Comparison of ENCODE assay signal across 9 cellular contexts in the genomic region with DNA sequence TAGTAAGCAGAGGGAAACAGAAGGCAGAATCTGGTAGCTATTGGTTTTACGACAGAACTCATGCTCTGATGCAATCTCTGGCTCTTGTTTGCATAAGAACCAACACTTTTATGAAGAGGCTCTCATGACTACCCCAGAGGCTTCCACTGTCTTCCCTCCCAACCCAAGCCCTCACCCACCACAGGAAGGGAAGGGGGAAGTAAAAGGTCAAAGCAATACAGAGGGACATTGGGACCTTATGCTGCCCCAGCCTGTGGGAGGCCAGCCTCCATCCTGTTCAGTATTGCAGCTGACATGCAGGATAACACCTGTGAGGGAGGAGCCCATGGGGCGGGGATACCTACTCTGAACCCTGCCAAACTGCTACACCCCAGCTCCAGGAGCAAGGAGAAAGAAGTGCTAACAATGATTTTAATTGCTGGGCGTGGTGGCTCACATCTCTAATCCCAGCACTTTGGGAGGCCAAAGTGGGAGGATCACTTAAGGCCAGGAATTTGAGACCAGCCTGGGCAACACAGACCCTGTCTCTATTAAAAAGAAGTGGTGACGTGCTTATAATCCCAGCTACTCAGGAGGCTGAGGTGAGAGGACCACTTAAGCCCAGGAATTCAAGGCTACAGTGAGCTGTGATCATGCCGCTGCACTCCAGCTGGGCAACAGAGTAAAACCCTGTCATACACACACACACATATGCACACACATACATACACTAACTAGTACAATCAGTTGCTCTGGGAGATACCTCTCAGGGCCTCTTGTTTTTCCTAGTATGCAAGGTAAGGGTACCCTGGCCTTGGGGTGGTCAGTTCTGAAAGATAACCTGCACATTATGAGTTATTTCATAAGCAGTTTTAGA. TPM values are rescaled to one million over a fixed set of nuclear protein-coding genes. Genes with fewer than 3 reads are reported as not detected.
DNase-seq lines count a peak whose midpoint lies in the region; ATAC-seq and TF ChIP-seq lines count a peak whose summit lies in the region.
"Had no signal": no experiment of that assay in that cellular context is flagged by ENCODE, and none has a peak within 500 bp of the region (broad histone marks: within the 10 kb centered on the region; RNA-seq: fewer than 3 reads in every experiment).

No MANE protein-coding gene starts in this region.

- intact Hi-C loops in heart left ventricle (cut with DNase I), result no loop called here
- intact Hi-C loops in left ventricle myocardium inferior (cut with micrococcal nuclease), result loop anchor here (5.0 kb wide), 1 partner anchor 39 kb away; no protein-coding TSS in a partner anchor
- intact Hi-C loops in esophagus squamous epithelium (cut with DNase I), result no loop called here

- TF ChIP-seq POLR2A in heart left ventricle (IDR thresholded peaks at IDR 0.05), result no peak
- no peak for TF ChIP-seq POLR2A in esophagus squamous epithelium (IDR thresholded peaks at IDR 0.05)

- H3K4me3 ChIP-seq in heart left ventricle (no peak overlapping the region), left ventricle myocardium inferior (no peak overlapping the region), esophagus squamous epithelium (no peak overlapping the region)
- H3K4me3 ChIP-seq: cardiac muscle cell had no signal

- WGBS in heart left ventricle, 4 donors, result 55 to 96% (median 85%) methylated on average over 5 of the region's 5 CpGs
- 45 to 62% methylated on average over 4 to 5 of the region's 5 CpGs for WGBS in esophagus squamous epithelium, 2 donors

- H3K4me1 ChIP-seq in heart left ventricle, result peaks cover 0 to 43% (median 0%) of the 10 kb centered on the region in 12 donors
- H3K4me1 ChIP-seq in left ventricle myocardium inferior, result peaks cover 12% of the 10 kb centered on the region
- peaks cover 18 to 64% (median 21%) of the 10 kb centered on the region in 3 donors for H3K4me1 ChIP-seq in esophagus squamous epithelium

- H3K27me3 ChIP-seq in heart left ventricle (no peaks in the 10 kb centered on the region), left ventricle myocardium inferior (ENCODE audit: low read depth) (no peaks in the 10 kb centered on the region), esophagus squamous epithelium (no peaks in the 10 kb centered on the region)
- H3K27me3 ChIP-seq: cardiac muscle cell had no signal

- TF ChIP-seq CTCF in heart left ventricle (IDR thresholded peaks at IDR 0.05) (no peak), left ventricle myocardium inferior (IDR thresholded peaks at IDR 0.05; ENCODE audit: borderline replicate concordance) (no peak), esophagus squamous epithelium (IDR thresholded peaks at IDR 0.05) (no peak)

- no peak for DNase-seq in heart left ventricle
- DNase-seq in left ventricle myocardium inferior, result no peak
- DNase-seq in NOMO-1 treated with DMSO at 0.1 percent for 48 hours (lab: John Stamatoyannopoulos, UW; ENCODE audit: unreplicated experiment), result peak; percentile 88
- no peak for DNase-seq in esophagus squamous epithelium (lab: John Stamatoyannopoulos, UW)
- DNase-seq in cerebellum (ENCODE audit: low spot score), result no peak
- DNase-seq in stimulated activated CD4-positive, alpha-beta T cell treated with anti-CD3 and anti-CD28 coated beads, Interleukin-12 subunit alpha, Interleukin-12 subunit beta, amount 100 ng/mL, for 4 hours, result no peak
- no peak for DNase-seq in SW 1271 (lab: John Stamatoyannopoulos, UW)
- no peak for DNase-seq in putamen (ENCODE audit: low spot score)

- no peaks in the 10 kb centered on the region for H3K9me3 ChIP-seq in heart left ventricle
- no peaks in the 10 kb centered on the region for H3K9me3 ChIP-seq in left ventricle myocardium inferior (replicated peaks)
- no peaks in the 10 kb centered on the region for H3K9me3 ChIP-seq in esophagus squamous epithelium

- H3K27ac ChIP-seq in heart left ventricle, result no peak overlapping the region
- H3K27ac ChIP-seq in left ventricle myocardium inferior (replicated peaks), result no peak overlapping the region
- H3K27ac ChIP-seq in esophagus squamous epithelium, result peak overlapping the region; percentile 66 to 86 (median 80)
- H3K27ac ChIP-seq: cardiac muscle cell had no signal

- peak in 3 of 4 donors; percentile 28 to 61 (median 38) for ATAC-seq in heart left ventricle

- H3K36me3 ChIP-seq in heart left ventricle (peaks cover 0 to 29% (median 0%) of the 10 kb centered on the region in 9 donors), left ventricle myocardium inferior (no peaks in the 10 kb centered on the region), esophagus squamous epithelium (peaks cover 0 to 34% (median 0%) of the 10 kb centered on the region in 3 donors)
- H3K36me3 ChIP-seq: cardiac muscle cell had no signal

RNA-seq across cellular contexts. Expression of a gene that starts 9.5 kb away (rescaled TPM):
- total RNA-seq in heart left ventricle (10 to 100 TPM in 2 of 9 donors, 1 to 10 TPM in 7; 2.1 to 21.0 (median 3.8) TPM), left ventricle myocardium inferior (4.8 TPM), esophagus squamous epithelium (10 to 100 TPM in 3 of 4 donors, 1 to 10 TPM in 1; 9.1 to 21.8 (median 13.8) TPM), cerebellum (0.91 TPM)
- polyA plus RNA-seq in heart left ventricle, result 1 to 10 TPM in 1 of 2 donors, under 1 TPM in 1; 0.65 to 2.4 TPM
- polyA plus RNA-seq: cardiac muscle cell had no signal

RNA-seq across cellular contexts. Expression of a gene that starts 20.6 kb away (rescaled TPM):
- 10 to 100 TPM in 2 of 9 donors, 1 to 10 TPM in 7; 5.0 to 13.6 (median 7.6) TPM for total RNA-seq in heart left ventricle
- 1 to 10 TPM; 3.5 to 7.1 TPM for polyA plus RNA-seq in heart left ventricle
- 7.2 TPM for total RNA-seq in left ventricle myocardium inferior
- 10 to 100 TPM; 32.4 to 40.2 (median 35.0) TPM for total RNA-seq in esophagus squamous epithelium
- 59.5 TPM for total RNA-seq in cerebellum

RNA-seq across cellular contexts. Expression of a gene that starts 45.2 kb away (rescaled TPM):
- 10 to 100 TPM; 12.8 to 22.7 (median 18.4) TPM for total RNA-seq in heart left ventricle
- 10 to 100 TPM; 19.9 to 23.4 TPM for polyA plus RNA-seq in heart left ventricle
- total RNA-seq in left ventricle myocardium inferior, result 22.1 TPM
- 10 to 100 TPM; 21.6 to 40.6 (median 26.5) TPM for total RNA-seq in esophagus squamous epithelium
- 13.7 TPM for total RNA-seq in cerebellum

Comparison
In these comparisons a context has a peak if more than half of its experiments do, and no peak if none do; other contexts are left out.
1. H3K27ac ChIP-seq: peak in esophagus squamous epithelium (4 of 4); none in heart left ventricle (0 of 12) and left ventricle myocardium inferior (single experiment).